ENCODE assay signal across 8 cellular contexts in genomic region chr4:185142911-185143595, GRCh38. TPM values are rescaled to one million over a fixed set of nuclear protein-coding genes. Genes with fewer than 3 reads are reported as not detected.
DNase-seq lines count a peak whose midpoint lies in the region; ATAC-seq and TF ChIP-seq lines count a peak whose summit lies in the region.

TSS of gene SLC25A4 (plus strand) at chr4:185143266. CDS start at chr4:185143373, 107 bp downstream.

- H3K4me3 ChIP-seq in RWPE2 (ENCODE audit: severe bottlenecking) (peak within 1 kb of the TSS; percentile 76), fibroblast of villous mesenchyme (ENCODE audit: low read depth, low read length) (peak within 1 kb of the TSS; percentile 74)

- peaks cover 5% of the 10 kb centered on the region for H3K4me1 ChIP-seq in RWPE2 (ENCODE audit: insufficient read depth, poor library complexity, severe bottlenecking)

- peaks cover 5% of the 10 kb centered on the region for H3K27me3 Mint-ChIP-seq in neural crest cell (ENCODE audit: low read depth)

- H3K4me1 Mint-ChIP-seq in neural crest cell, result peaks cover 25% of the 10 kb centered on the region

- no peaks in the 10 kb centered on the region for H3K9me3 Mint-ChIP-seq in neural crest cell

- H3K4me3 Mint-ChIP-seq in neural crest cell, result peak within 1 kb of the TSS; percentile 86

- peak; percentile 44 for DNase-seq in DMS53 treated with DMSO at 0.1 percent for 48 hours (lab: John Stamatoyannopoulos, UW; ENCODE audit: unreplicated experiment)
- DNase-seq in HuH-7 (ENCODE audit: low spot score), result peak; percentile 44
- DNase-seq in RWPE2 (ENCODE audit: low spot score), result no peak
- DNase-seq in activated effector memory CD4-positive, alpha-beta T cell treated with anti-CD3 and anti-CD28 coated beads, Interleukin-2, amount 50 U/mL, for 16 hours, result peak; percentile 90
- DNase-seq in fibroblast of villous mesenchyme (ENCODE audit: low read depth), result peak; percentile 69
- peak; percentile 86 for DNase-seq in neural crest cell (ENCODE audit: low read depth, low spot score)
- peak; percentile 53 for DNase-seq in stromal cell of bone marrow (ENCODE audit: low read depth)

- no peaks in the 10 kb centered on the region for H3K9me3 ChIP-seq in RWPE2 (ENCODE audit: severe bottlenecking)

- no peaks in the 10 kb centered on the region for H3K27me3 ChIP-seq in RWPE2 (ENCODE audit: insufficient read depth, poor library complexity, severe bottlenecking)

- peak; percentile 98 for ATAC-seq in GM21423 (IDR thresholded peaks at IDR 0.05; ENCODE audit: unreplicated experiment)
- peak; percentile 82 for ATAC-seq in RWPE2 (ENCODE audit: low read depth)

- peaks cover 5% of the 10 kb centered on the region for H3K36me3 Mint-ChIP-seq in neural crest cell (ENCODE audit: low read depth)

- H3K27ac Mint-ChIP-seq in neural crest cell (ENCODE audit: unreplicated experiment), result no peak within 1 kb of the TSS

- TF ChIP-seq CTCF in RWPE2 (IDR thresholded peaks at IDR 0.05; ENCODE audit: poor library complexity, severe bottlenecking) (peak; percentile 47), fibroblast of villous mesenchyme (IDR thresholded peaks at IDR 0.05; ENCODE audit: insufficient read depth, low read depth, low read length) (peak; percentile 43), neural crest cell (conservative IDR thresholded peaks at IDR 0.05) (peak; percentile 67)

- H3K27ac ChIP-seq in RWPE2 (ENCODE audit: poor library complexity, severe bottlenecking), result no peak within 1 kb of the TSS

- peaks cover 21% of the 10 kb centered on the region for H3K36me3 ChIP-seq in RWPE2 (ENCODE audit: low read depth)

RNA-seq across cellular contexts. Expression of gene SLC25A4, which starts in this region (rescaled TPM):
- total RNA-seq in fibroblast of villous mesenchyme (8.4 and 14.7 TPM in 2 replicates), neural crest cell (24.1 and 25.0 TPM in 2 replicates)
